Comparison of ENCODE assay signal across 8 cellular contexts in genomic region chr16:75432828-75433731, GRCh38. TPM values are rescaled to one million over a fixed set of nuclear protein-coding genes. Genes with fewer than 3 reads are reported as not detected.
DNase-seq lines count a peak whose midpoint lies in the region; ATAC-seq, FAIRE-seq and TF ChIP-seq lines count a peak whose summit lies in the region.

Gene CFDP1 (minus strand): TSS chr16:75433503. CDS start chr16:75433352, 151 bp downstream.

- peak; percentile 89 for ATAC-seq in GM21447 (IDR thresholded peaks at IDR 0.05; ENCODE audit: unreplicated experiment)

- POLR2A ChIA-PET in endothelial cell of umbilical vein (lab: Charles Lee): interaction anchor here (0.6 to 1.3 kb wide), 6 partner anchors 21 to 190 kb away, joined by 3 to 4 read pairs (median 3); partner anchors contain the start of gene ADAT1

- peaks cover 25% of the 10 kb centered on the region for H3K79me2 ChIP-seq in OCI-LY3 (ENCODE audit: low read length)
- peaks cover 22% of the 10 kb centered on the region for H3K79me2 ChIP-seq in endothelial cell of umbilical vein (ENCODE audit: control insufficient read depth, insufficient read depth, low read length)

- no peaks in the 10 kb centered on the region for H3K9me1 ChIP-seq in endothelial cell of umbilical vein (replicated peaks; ENCODE audit: control insufficient read depth, extremely low read depth, insufficient read depth, low read length)

- H3K9ac ChIP-seq in OCI-LY3 (ENCODE audit: low read length) (peak within 1 kb of the TSS; percentile 71), endothelial cell of umbilical vein (replicated peaks; ENCODE audit: extremely low read depth, insufficient read depth, low read length) (peak within 1 kb of the TSS; percentile 99)

- H3K4me3 ChIP-seq in OCI-LY3 (ENCODE audit: low read length) (peak within 1 kb of the TSS; percentile 84), endothelial cell of umbilical vein (replicated peaks in 1 of 3; ENCODE audit: insufficient read depth in 1 of 3, low read depth in 1 of 3, low read length in 3 of 3) (peak within 1 kb of the TSS; percentile 37 to 81 (median 72))

- peak; percentile 97 for DNase-seq in D341Med (ENCODE audit: low spot score)
- peak; percentile 94 for DNase-seq in HuH-7 (ENCODE audit: low spot score)
- peak; percentile 92 for DNase-seq in activated T-cell treated with anti-CD3 and anti-CD28 coated beads for 1 hour (ENCODE audit: low read depth)
- peak; percentile 94 for DNase-seq in endothelial cell of umbilical vein (ENCODE audit: low read depth, low spot score)
- peak; percentile 96 for DNase-seq in middle frontal gyrus (ENCODE audit: extremely low spot score, low spot score)
- DNase-seq in stimulated activated CD8-positive, alpha-beta memory T cell treated with anti-CD3 and anti-CD28 coated beads, Interleukin-2, amount 100 ng/mL, for 48 hours (ENCODE audit: low read depth in 2 of 2): peak; percentile 94 to 96

- TF ChIP-seq POLR2A in endothelial cell of umbilical vein (IDR thresholded peaks at IDR 0.05; ENCODE audit: low read depth, low read length): peak; percentile 73

- peak; percentile 89 for FAIRE-seq in endothelial cell of umbilical vein (lab: Jason Lieb, UNC)

- H3K9me3 ChIP-seq in OCI-LY3 (ENCODE audit: insufficient read depth, low read length) (no peaks in the 10 kb centered on the region), endothelial cell of umbilical vein (replicated peaks; ENCODE audit: control insufficient read depth, insufficient read depth, low read length) (no peaks in the 10 kb centered on the region)

- H3K27me3 ChIP-seq in OCI-LY3 (ENCODE audit: low read depth, low read length) (no peaks in the 10 kb centered on the region), endothelial cell of umbilical vein (ENCODE audit: control insufficient read depth in 2 of 2, insufficient read depth in 2 of 2, low read length in 2 of 2) (no peaks in the 10 kb centered on the region)

- intact Hi-C loops in endothelial cell of umbilical vein (cut with micrococcal nuclease): loop anchor here (1.0 kb wide), 2 partner anchors 31 to 190 kb away; partner anchors contain the start of genes ADAT1 and TMEM170A

- no peaks in the 10 kb centered on the region for H4K20me1 ChIP-seq in OCI-LY3 (ENCODE audit: insufficient read depth, low read length)
- no peaks in the 10 kb centered on the region for H4K20me1 ChIP-seq in endothelial cell of umbilical vein (replicated peaks; ENCODE audit: control insufficient read depth, extremely low read depth, insufficient read depth, low read length)

- CTCF ChIA-PET in endothelial cell of umbilical vein (lab: Charles Lee): interaction anchor here (0.8 to 2.9 kb wide), 13 partner anchors 12 to 331 kb away, joined by 3 to 23 read pairs (median 3); partner anchors contain the start of gene TMEM170A

- H2AFZ ChIP-seq in OCI-LY3 (ENCODE audit: low read depth, low read length) (peak within 1 kb of the TSS; percentile 98), endothelial cell of umbilical vein (ENCODE audit: low read depth, low read length) (peak within 1 kb of the TSS; percentile 93)

- H3K27ac ChIP-seq in OCI-LY3 (ENCODE audit: low read length): peak within 1 kb of the TSS; percentile 20
- peak within 1 kb of the TSS; percentile 91 for H3K27ac ChIP-seq in endothelial cell of umbilical vein (ENCODE audit: insufficient read depth, low read depth, low read length)

- dilution Hi-C loops in endothelial cell of umbilical vein (cut with MboI; ENCODE audit: extremely low pct_ligation_motif_present, low sequenced_read_pairs): no loop called here

- TF ChIP-seq CTCF in OCI-LY3 (IDR thresholded peaks at IDR 0.05; ENCODE audit: low read depth, low read length) (no peak), endothelial cell of umbilical vein (IDR thresholded peaks at IDR 0.05; ENCODE audit: extremely low read depth in 1 of 2, insufficient read depth in 1 of 2, low read depth in 1 of 2, low read length in 2 of 2) (no peak)

- H3K36me3 ChIP-seq in OCI-LY3 (replicated peaks; ENCODE audit: low read depth, low read length): no peaks in the 10 kb centered on the region
- no peaks in the 10 kb centered on the region for H3K36me3 ChIP-seq in endothelial cell of umbilical vein (ENCODE audit: control insufficient read depth in 2 of 2, extremely low read depth in 1 of 2, insufficient read depth in 2 of 2, low read length in 2 of 2)

- H3K4me2 ChIP-seq in OCI-LY3 (ENCODE audit: low read length): peak within 1 kb of the TSS; percentile 94
- peak within 1 kb of the TSS; percentile 97 for H3K4me2 ChIP-seq in endothelial cell of umbilical vein (ENCODE audit: insufficient read depth, low read length)

- peaks cover 5% of the 10 kb centered on the region; the same call in 1 of the 2 replicates for H3K4me1 ChIP-seq in OCI-LY3 (ENCODE audit: low read length)
- peaks cover 10% of the 10 kb centered on the region for H3K4me1 ChIP-seq in endothelial cell of umbilical vein (ENCODE audit: control insufficient read depth, extremely low read depth, insufficient read depth, low read length)

- BruUV-seq in endothelial cell of umbilical vein (replicated peaks; lab: Mats Ljungman, UMichigan): TSS peak; percentile 46

TF ChIP-seq in endothelial cell of umbilical vein, 7 proteins besides CTCF, POLR2A, EP300 and RAD21:
- no peak for TF ChIP-seq MYC (IDR thresholded peaks at IDR 0.05; ENCODE audit: low read depth, low read length)
- TF ChIP-seq POLR2AphosphoS5 (IDR thresholded peaks at IDR 0.05; ENCODE audit: insufficient read depth, low read depth, low read length): peak; percentile 71

RNA-seq across cellular contexts. Expression of gene CFDP1, which starts in this region (rescaled TPM):
- total RNA-seq in endothelial cell of umbilical vein: 49.6 and 53.8 TPM in 2 replicates
- polyA plus RNA-seq in endothelial cell of umbilical vein: 12.0 and 17.8 TPM in 2 replicates
- 43.9 and 46.4 TPM in 2 replicates for polyA plus RNA-seq in endothelial cell of umbilical vein (2011; cell fraction: cytosol; rRNA removed)
- 23.4 and 34.2 TPM in 2 replicates for polyA plus RNA-seq in endothelial cell of umbilical vein (2011; cell fraction: nucleus; rRNA removed)
- polyA plus RNA-seq in endothelial cell of umbilical vein (2012): 97.2 and 121 TPM in 2 replicates
- 12.9 and 22.5 TPM in 2 replicates for polyA minus RNA-seq in endothelial cell of umbilical vein
- polyA minus RNA-seq in endothelial cell of umbilical vein (2011; cell fraction: cytosol; rRNA and poly(A)+ RNA removed): 14.4 TPM
- 29.8 and 41.1 TPM in 2 replicates for polyA minus RNA-seq in endothelial cell of umbilical vein (2011; cell fraction: nucleus; rRNA and poly(A)+ RNA removed)

Comparison
In these comparisons a context has a peak if more than half of its experiments do, and no peak if none do; other contexts are left out.
1. Peak in every context shown above with its lines: DNase-seq, ATAC-seq, H3K4me3 ChIP-seq and H3K27ac ChIP-seq.